ENCODE assay signal across 8 cellular contexts in the genomic region with DNA sequence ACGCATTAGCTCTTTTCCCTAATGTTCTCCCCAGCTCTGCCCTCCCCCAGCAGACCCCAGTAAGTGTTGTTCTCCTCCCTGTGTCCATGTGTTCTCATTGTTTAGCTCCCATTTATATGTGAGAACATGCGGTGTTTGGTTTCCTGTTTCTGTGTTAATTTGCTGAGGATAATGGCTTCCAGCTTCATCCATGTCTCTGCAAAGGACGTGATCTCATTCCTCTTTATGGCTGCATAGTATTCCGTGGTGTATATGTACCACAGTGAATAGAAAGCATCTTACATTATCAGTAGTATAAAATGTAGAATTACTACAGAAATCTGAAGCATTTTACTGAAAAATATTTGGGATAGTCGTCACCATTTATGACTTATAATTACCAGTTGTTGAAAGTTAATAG. TPM values are rescaled to one million over a fixed set of nuclear protein-coding genes. Genes with fewer than 3 reads are reported as not detected.
"Had no signal": no experiment of that assay in that cellular context is flagged by ENCODE, and none has a peak within 500 bp of the region (broad histone marks: within the 10 kb centered on the region; RNA-seq: fewer than 3 reads in every experiment).

No MANE protein-coding gene starts in this region.

- H3K4me3 ChIP-seq: GM12878 had no signal

- FAIRE-seq: G401.6, GM12878, GM12891, GM12892, GM18507 had no signal

- DNase-seq: GDM1, GF-D8 had no signal

- ATAC-seq: GM12878 had no signal

RNA-seq across cellular contexts. Expression of gene HLA-DRA, which starts 21.8 kb away (rescaled TPM):
- total RNA-seq: G401 had no signal

RNA-seq across cellular contexts. Expression of gene BTNL2, which starts 54.5 kb away (rescaled TPM):
- total RNA-seq: G401 had no signal
